Comparison of ENCODE assay signal across 9 cellular contexts in genomic region chr2:64114912-64115277, GRCh38. TPM values are rescaled to one million over a fixed set of nuclear protein-coding genes. Genes with fewer than 3 reads are reported as not detected.
DNase-seq lines count a peak whose midpoint lies in the region; ATAC-seq lines count a peak whose summit lies in the region.
"Had no signal": no experiment of that assay in that cellular context is flagged by ENCODE, and none has a peak within 500 bp of the region (broad histone marks: within the 10 kb centered on the region; RNA-seq: fewer than 3 reads in every experiment).

No MANE protein-coding gene starts in this region.

- no peak overlapping the region for H2AFZ ChIP-seq in trophoblast cell (ENCODE audit: insufficient read depth, low read length, poor library complexity)

- H4K91ac ChIP-seq in trophoblast cell (ENCODE audit: low read depth, low read length), result no peak overlapping the region

- peaks cover 23% of the 10 kb centered on the region for H3K36me3 Mint-ChIP-seq in activated T-helper 17 cell treated with anti-CD3 and anti-CD28 coated beads, Interleukin-2, amount 50 U/mL, for 72 hours (ENCODE audit: low read depth)
- H3K36me3 Mint-ChIP-seq in stimulated activated effector memory CD8-positive, alpha-beta T cell treated with anti-CD3 and anti-CD28 coated beads, Interleukin-12 subunit alpha, Interleukin-12 subunit beta, amount 100 ng/mL, for 72 hours, result peaks cover 12% of the 10 kb centered on the region

- H2AK5ac ChIP-seq in trophoblast cell (ENCODE audit: low read length), result no peak overlapping the region

- H3K79me2 ChIP-seq in trophoblast cell (ENCODE audit: control insufficient read depth, insufficient read depth, low read length, poor library complexity), result no peaks in the 10 kb centered on the region

- H3K27me3 ChIP-seq in trophoblast cell (ENCODE audit: insufficient read depth, low read length), result no peaks in the 10 kb centered on the region

- H3K27ac Mint-ChIP-seq in activated T-helper 17 cell treated with anti-CD3 and anti-CD28 coated beads, Interleukin-2, amount 50 U/mL, for 72 hours, result peak overlapping the region; percentile 93
- H3K27ac Mint-ChIP-seq in stimulated activated effector memory CD8-positive, alpha-beta T cell treated with anti-CD3 and anti-CD28 coated beads, Interleukin-12 subunit alpha, Interleukin-12 subunit beta, amount 100 ng/mL, for 72 hours, result peak overlapping the region; percentile 15

- peak overlapping the region; percentile 66 for H3K4me3 Mint-ChIP-seq in activated T-helper 17 cell treated with anti-CD3 and anti-CD28 coated beads, Interleukin-2, amount 50 U/mL, for 72 hours
- peak overlapping the region; percentile 45 for H3K4me3 Mint-ChIP-seq in stimulated activated effector memory CD8-positive, alpha-beta T cell treated with anti-CD3 and anti-CD28 coated beads, Interleukin-12 subunit alpha, Interleukin-12 subunit beta, amount 100 ng/mL, for 72 hours

- H2BK12ac ChIP-seq in trophoblast cell (ENCODE audit: low read length), result no peak overlapping the region

- no peaks in the 10 kb centered on the region for H3K9me3 ChIP-seq in trophoblast cell (ENCODE audit: insufficient read depth, low read depth, low read length)

- H3K27ac ChIP-seq in trophoblast cell (ENCODE audit: low read depth, low read length), result no peak overlapping the region

- H3K27me3 Mint-ChIP-seq in activated T-helper 17 cell treated with anti-CD3 and anti-CD28 coated beads, Interleukin-2, amount 50 U/mL, for 72 hours, result no peaks in the 10 kb centered on the region

- no peak overlapping the region for H3K4ac ChIP-seq in trophoblast cell (ENCODE audit: low read depth, low read length)

- no peaks in the 10 kb centered on the region for H3K79me1 ChIP-seq in trophoblast cell (ENCODE audit: low read length)

- H3K4me2 ChIP-seq in trophoblast cell (ENCODE audit: low read length), result no peak overlapping the region

- H2BK120ac ChIP-seq in trophoblast cell (ENCODE audit: insufficient read depth, low read length, poor library complexity), result no peak overlapping the region

- no peak overlapping the region for H4K8ac ChIP-seq in trophoblast cell (ENCODE audit: low read depth, low read length)

- ATAC-seq in GM19043 (IDR thresholded peaks at IDR 0.05; ENCODE audit: low read depth, unreplicated experiment) (peak; percentile 52), HG02763 (IDR thresholded peaks at IDR 0.05; ENCODE audit: unreplicated experiment) (peak; percentile 41)
- ATAC-seq in activated T-helper 17 cell treated with anti-CD3 and anti-CD28 coated beads, Interleukin-2, amount 50 U/mL, for 72 hours (replicated peaks), result no peak
- no peak for ATAC-seq in stimulated activated effector memory CD8-positive, alpha-beta T cell treated with anti-CD3 and anti-CD28 coated beads, Interleukin-12 subunit alpha, Interleukin-12 subunit beta, amount 100 ng/mL, for 72 hours
- ATAC-seq: Right ventricle myocardium inferior had no signal

- H3K4me1 ChIP-seq in trophoblast cell (ENCODE audit: control insufficient read depth in 1 of 2, insufficient read depth in 2 of 2, low read length in 2 of 2), result no peaks in the 10 kb centered on the region

- peaks cover 37% of the 10 kb centered on the region for H3K4me1 Mint-ChIP-seq in activated T-helper 17 cell treated with anti-CD3 and anti-CD28 coated beads, Interleukin-2, amount 50 U/mL, for 72 hours
- H3K4me1 Mint-ChIP-seq in stimulated activated effector memory CD8-positive, alpha-beta T cell treated with anti-CD3 and anti-CD28 coated beads, Interleukin-12 subunit alpha, Interleukin-12 subunit beta, amount 100 ng/mL, for 72 hours, result peaks cover 46% of the 10 kb centered on the region

- WGBS in trophoblast cell (ENCODE audit: extremely low coverage, insufficient coverage, insufficient read length), result no CpG with 5 or more reads among the region's 3 CpGs

- H3K14ac ChIP-seq in trophoblast cell (ENCODE audit: low read length), result no peak overlapping the region

- H3K36me3 ChIP-seq in trophoblast cell (ENCODE audit: control insufficient read depth in 1 of 2, insufficient read depth in 2 of 2, low read length in 2 of 2), result no peaks in the 10 kb centered on the region

- no peaks in the 10 kb centered on the region for H3K9me3 Mint-ChIP-seq in activated T-helper 17 cell treated with anti-CD3 and anti-CD28 coated beads, Interleukin-2, amount 50 U/mL, for 72 hours
- H3K9me3 Mint-ChIP-seq in stimulated activated effector memory CD8-positive, alpha-beta T cell treated with anti-CD3 and anti-CD28 coated beads, Interleukin-12 subunit alpha, Interleukin-12 subunit beta, amount 100 ng/mL, for 72 hours, result no peaks in the 10 kb centered on the region

- no peak for DNase-seq in stimulated activated effector memory CD8-positive, alpha-beta T cell treated with anti-CD3 and anti-CD28 coated beads, Interleukin-12 subunit alpha, Interleukin-12 subunit beta, amount 100 ng/mL, for 72 hours (ENCODE audit: low spot score in 2 of 2)
- DNase-seq in trophoblast cell (no peak), iPS-NIHi7 (ENCODE audit: extremely low spot score) (no peak)
- no peak for DNase-seq in activated effector memory CD4-positive, alpha-beta T cell treated with anti-CD3 and anti-CD28 coated beads, Interleukin-2, amount 50 U/mL, for 16 hours
- DNase-seq: activated gamma-delta T cell had no signal

- no peak overlapping the region for H2BK5ac ChIP-seq in trophoblast cell (ENCODE audit: low read depth, low read length, poor library complexity)

- no peak overlapping the region for H3K23ac ChIP-seq in trophoblast cell (ENCODE audit: low read length)

- no peak overlapping the region for H4K12ac ChIP-seq in trophoblast cell (ENCODE audit: low read depth, low read length)

- H3K4me3 ChIP-seq in trophoblast cell (ENCODE audit: low read depth, low read length), result no peak overlapping the region

- no peak overlapping the region for H3K18ac ChIP-seq in trophoblast cell (ENCODE audit: low read length)

- no peak overlapping the region for H3K9ac ChIP-seq in trophoblast cell (ENCODE audit: low read length)

RNA-seq across cellular contexts. Expression of gene PELI1, which starts 29.3 kb away (rescaled TPM):
- total RNA-seq in activated T-helper 17 cell treated with anti-CD3 and anti-CD28 coated beads, Interleukin-2, amount 50 U/mL, for 72 hours, result 10 to 100 TPM; 57.4 to 59.7 TPM
- polyA plus RNA-seq in trophoblast cell (2013), result 15.2 and 15.3 TPM in 2 replicates

Comparison
In these comparisons a context has a peak if more than half of its experiments do, and no peak if none do; other contexts are left out.
1. ATAC-seq: peak in GM19043 (single experiment) and HG02763 (single experiment); none in activated T-helper 17 cell treated with anti-CD3 and anti-CD28 coated beads, Interleukin-2, amount 50 U/mL, for 72 hours (single experiment) and stimulated activated effector memory CD8-positive, alpha-beta T cell treated with anti-CD3 and anti-CD28 coated beads, Interleukin-12 subunit alpha, Interleukin-12 subunit beta, amount 100 ng/mL, for 72 hours (single experiment).